Comparison of ENCODE assay signal across 8 cellular contexts in the genomic region with DNA sequence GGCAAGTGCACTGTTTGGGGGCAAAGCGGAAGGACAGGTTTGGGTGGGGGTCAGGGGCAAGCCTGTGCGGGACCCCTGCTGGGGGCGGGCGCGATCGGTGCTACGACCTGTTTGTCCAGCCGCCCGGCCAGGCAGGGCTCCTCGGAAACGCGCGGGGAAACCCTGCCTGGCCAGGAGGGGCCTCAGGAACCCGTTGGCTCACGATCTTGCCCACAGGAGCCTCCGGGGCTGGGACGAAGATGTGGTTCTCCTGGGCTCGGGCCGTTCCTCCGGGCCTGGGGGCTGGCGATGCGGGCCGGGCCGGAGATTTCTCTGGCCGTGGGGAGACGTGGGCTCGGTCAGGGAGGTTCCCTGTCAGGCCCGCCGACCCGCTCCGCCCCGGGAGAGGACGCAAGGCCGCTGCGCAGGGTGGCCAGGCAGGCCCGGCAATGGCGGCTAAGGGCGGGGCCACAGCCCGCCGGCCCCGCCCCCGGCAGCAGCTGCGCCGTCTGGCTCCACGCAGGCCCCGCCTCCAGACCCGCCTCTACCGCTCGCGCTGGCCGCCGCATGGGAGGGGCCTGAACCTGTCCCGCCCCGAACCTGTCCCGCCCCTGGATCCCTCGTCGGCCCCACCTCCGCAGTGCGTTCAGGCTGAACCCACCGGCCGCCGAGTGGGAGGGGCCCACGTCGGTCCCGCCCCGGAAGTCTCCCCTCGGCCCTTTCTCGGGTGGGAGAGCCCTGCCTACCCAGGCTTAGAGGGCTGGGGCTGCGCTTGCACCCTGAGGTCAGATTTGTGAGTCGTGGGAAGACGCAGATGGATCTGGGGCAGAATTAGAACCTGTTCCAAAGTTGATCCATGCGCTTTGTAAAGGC. TPM values are rescaled to one million over a fixed set of nuclear protein-coding genes. Genes with fewer than 3 reads are reported as not detected.
DNase-seq lines count a peak whose midpoint lies in the region; ATAC-seq and TF ChIP-seq lines count a peak whose summit lies in the region.

A gene with protein sequence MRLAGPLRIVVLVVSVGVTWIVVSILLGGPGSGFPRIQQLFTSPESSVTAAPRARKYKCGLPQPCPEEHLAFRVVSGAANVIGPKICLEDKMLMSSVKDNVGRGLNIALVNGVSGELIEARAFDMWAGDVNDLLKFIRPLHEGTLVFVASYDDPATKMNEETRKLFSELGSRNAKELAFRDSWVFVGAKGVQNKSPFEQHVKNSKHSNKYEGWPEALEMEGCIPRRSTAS (minus strand): TSS at position 430 of the 852 bp plus-strand sequence. CDS start 460 bp downstream, outside the sequence.

- peak within 1 kb of the TSS; percentile 42 to 56 for H3K4me3 ChIP-seq in CD4-positive, alpha-beta memory T cell (ENCODE audit: low read length in 2 of 2)
- peak within 1 kb of the TSS; percentile 48 for H3K4me3 ChIP-seq in lung

- peak within 1 kb of the TSS; percentile 83 to 88 (median 85) for H3K4me3 Mint-ChIP-seq in CD4-positive, alpha-beta memory T cell
- peak within 1 kb of the TSS; percentile 80 for H3K4me3 Mint-ChIP-seq in activated CD4-positive, alpha-beta memory T cell treated with anti-CD3 and anti-CD28 coated beads, Interleukin-2, amount 10 ng/mL, durations not matched to agents 7 days and 5 days

- peaks cover 0 to 3% of the 10 kb centered on the region in 2 donors for H3K36me3 Mint-ChIP-seq in CD4-positive, alpha-beta memory T cell
- H3K36me3 Mint-ChIP-seq in activated CD4-positive, alpha-beta memory T cell treated with anti-CD3 and anti-CD28 coated beads, Interleukin-2, amount 10 ng/mL, durations not matched to agents 7 days and 5 days (ENCODE audit: low read depth), result peaks cover 2% of the 10 kb centered on the region

- H3K27ac Mint-ChIP-seq in CD4-positive, alpha-beta memory T cell, result peak within 1 kb of the TSS; percentile 74 to 95 (median 92)
- peak within 1 kb of the TSS; percentile 81 for H3K27ac Mint-ChIP-seq in activated CD4-positive, alpha-beta memory T cell treated with anti-CD3 and anti-CD28 coated beads, Interleukin-2, amount 10 ng/mL, durations not matched to agents 7 days and 5 days

- H3K9me3 ChIP-seq in CD4-positive, alpha-beta memory T cell (ENCODE audit: control insufficient read depth in 1 of 2, low read length in 2 of 2), result no peaks in the 10 kb centered on the region
- peaks cover 0 to 8% of the 10 kb centered on the region in 2 donors for H3K9me3 ChIP-seq in lung (ENCODE audit: control insufficient read depth in 2 of 2, insufficient read depth in 1 of 2, low read length in 1 of 2)

- no peaks in the 10 kb centered on the region for H3K36me3 ChIP-seq in CD4-positive, alpha-beta memory T cell (ENCODE audit: insufficient read depth, low read length)
- H3K36me3 ChIP-seq in lung (ENCODE audit: control insufficient read depth in 2 of 2, insufficient read depth in 2 of 2, low read length in 2 of 2), result no peaks in the 10 kb centered on the region

- TF ChIP-seq CTCF in lung (IDR thresholded peaks at IDR 0.05; ENCODE audit: control extremely low read depth, extremely low read depth), result no peak

- peaks cover 18% of the 10 kb centered on the region for H3K4me1 ChIP-seq in CD4-positive, alpha-beta memory T cell (ENCODE audit: insufficient read depth, low read length)
- peaks cover 0 to 4% of the 10 kb centered on the region in 2 donors for H3K4me1 ChIP-seq in lung (ENCODE audit: control insufficient read depth in 2 of 2, insufficient read depth in 2 of 2, low read length in 2 of 2)

- POLR2A ChIA-PET in CD4-positive, alpha-beta memory T cell (lab: Charles Lee; ENCODE audit: partially characterized antibody), result interaction anchor here (0.9 to 4.2 kb wide), 12 partner anchors 11 to 588 kb away, joined by 3 to 34 read pairs (median 6); a partner anchor contains a TSS
- POLR2A ChIA-PET in activated CD4-positive, alpha-beta memory T cell treated with anti-CD3 and anti-CD28 coated beads, Interleukin-2, amount 10 ng/mL, durations not matched to agents 7 days and 5 days (lab: Charles Lee), result interaction anchor here (0.6 to 1.9 kb wide), 13 partner anchors 9 to 591 kb away, joined by 3 to 13 read pairs (median 4); a partner anchor contains a TSS

- peak within 1 kb of the TSS; percentile 81 for H3K27ac ChIP-seq in CD4-positive, alpha-beta memory T cell (ENCODE audit: low read depth, low read length)
- H3K27ac ChIP-seq in lung (ENCODE audit: low read depth in 1 of 2, low read length in 1 of 2), result peak within 1 kb of the TSS; percentile 87 to 92

- intact Hi-C loops in CD4-positive, alpha-beta memory T cell (cut with micrococcal nuclease), result loop anchor here (1.0 to 5.0 kb wide), 4 partner anchors 26 to 79 kb away; a partner anchor contains a TSS

- peak; percentile 87 to 90 (median 89) for DNase-seq in CD4-positive, alpha-beta memory T cell
- DNase-seq in NCI-H82 treated with DMSO at 0.1 percent for 48 hours (lab: John Stamatoyannopoulos, UW; ENCODE audit: unreplicated experiment), result peak; percentile 76
- DNase-seq in activated CD4-positive, alpha-beta memory T cell treated with anti-CD3 and anti-CD28 coated beads, Interleukin-2, amount 10 ng/mL, durations not matched to agents 7 days and 5 days, result peak; percentile 94
- peak; percentile 93 for DNase-seq in ecto neural progenitor cell (ENCODE audit: low spot score)
- DNase-seq in lung (ENCODE audit: low spot score), result peak; percentile 92
- peak; percentile 80 to 87 (median 84) for DNase-seq in stimulated activated CD4-positive, alpha-beta T cell treated with anti-CD3 and anti-CD28 coated beads, TNF-alpha, amount 100 ng/mL, for 1 hour (ENCODE audit: low read depth in 3 of 3, low spot score in 1 of 3)

- 0 to 29% methylated on average over 33 to 72 of the region's 72 CpGs for WGBS in lung, 2 donors

- H3K4me1 Mint-ChIP-seq in CD4-positive, alpha-beta memory T cell, result peaks cover 10 to 30% (median 17%) of the 10 kb centered on the region in 4 donors
- H3K4me1 Mint-ChIP-seq in activated CD4-positive, alpha-beta memory T cell treated with anti-CD3 and anti-CD28 coated beads, Interleukin-2, amount 10 ng/mL, durations not matched to agents 7 days and 5 days, result peaks cover 31% of the 10 kb centered on the region

- H3K27me3 ChIP-seq in CD4-positive, alpha-beta memory T cell (ENCODE audit: insufficient read depth, low read length), result no peaks in the 10 kb centered on the region
- H3K27me3 ChIP-seq in lung (ENCODE audit: control insufficient read depth, insufficient read depth), result no peaks in the 10 kb centered on the region

- peak; percentile 90 for ATAC-seq in GM19452 (IDR thresholded peaks at IDR 0.05; ENCODE audit: unreplicated experiment)
- ATAC-seq in HG03571 (IDR thresholded peaks at IDR 0.05; ENCODE audit: unreplicated experiment), result peak; percentile 88
- peak; percentile 95 for ATAC-seq in lung (ENCODE audit: insufficient read depth, low FRiP score)

- H3K27me3 Mint-ChIP-seq in CD4-positive, alpha-beta memory T cell, result no peaks in the 10 kb centered on the region
- H3K27me3 Mint-ChIP-seq in activated CD4-positive, alpha-beta memory T cell treated with anti-CD3 and anti-CD28 coated beads, Interleukin-2, amount 10 ng/mL, durations not matched to agents 7 days and 5 days, result no peaks in the 10 kb centered on the region

- CTCF ChIA-PET in CD4-positive, alpha-beta memory T cell (lab: Charles Lee; ENCODE audit: partially characterized antibody), result interaction anchor here (1.1 kb wide), 1 partner anchor 11 kb away, joined by 4 read pairs; no protein-coding TSS in a partner anchor
- CTCF ChIA-PET in activated CD4-positive, alpha-beta memory T cell treated with anti-CD3 and anti-CD28 coated beads, Interleukin-2, amount 10 ng/mL, durations not matched to agents 7 days and 5 days (lab: Charles Lee), result interaction anchor here (3.4 kb wide), 1 partner anchor 11 kb away, joined by 21 read pairs; no protein-coding TSS in a partner anchor

- H3K9me3 Mint-ChIP-seq in CD4-positive, alpha-beta memory T cell, result no peaks in the 10 kb centered on the region
- H3K9me3 Mint-ChIP-seq in activated CD4-positive, alpha-beta memory T cell treated with anti-CD3 and anti-CD28 coated beads, Interleukin-2, amount 10 ng/mL, durations not matched to agents 7 days and 5 days, result no peaks in the 10 kb centered on the region

RNA-seq across cellular contexts. Expression of the gene that starts here (rescaled TPM):
- total RNA-seq in CD4-positive, alpha-beta memory T cell, result 10 to 100 TPM; 51.0 to 51.8 TPM
- polyA plus RNA-seq in CD4-positive, alpha-beta memory T cell, result 10 to 100 TPM; 18.4 to 20.2 TPM
- 10 to 100 TPM; 24.9 to 29.0 TPM for total RNA-seq in activated CD4-positive, alpha-beta memory T cell treated with anti-CD3 and anti-CD28 coated beads, Interleukin-2, amount 10 ng/mL, durations not matched to agents 7 days and 5 days
- 10 to 100 TPM; 21.5 to 48.6 TPM for total RNA-seq in lung
- polyA plus RNA-seq in lung, result 10 to 100 TPM; 43.9 to 61.2 TPM

Comparison
In these comparisons a context has a peak if more than half of its experiments do, and no peak if none do; other contexts are left out.
1. Peak in every context shown above with its lines: DNase-seq, ATAC-seq, H3K4me3 ChIP-seq and H3K27ac ChIP-seq.